ENCODE assay signal across 8 cellular contexts in the genomic region with DNA sequence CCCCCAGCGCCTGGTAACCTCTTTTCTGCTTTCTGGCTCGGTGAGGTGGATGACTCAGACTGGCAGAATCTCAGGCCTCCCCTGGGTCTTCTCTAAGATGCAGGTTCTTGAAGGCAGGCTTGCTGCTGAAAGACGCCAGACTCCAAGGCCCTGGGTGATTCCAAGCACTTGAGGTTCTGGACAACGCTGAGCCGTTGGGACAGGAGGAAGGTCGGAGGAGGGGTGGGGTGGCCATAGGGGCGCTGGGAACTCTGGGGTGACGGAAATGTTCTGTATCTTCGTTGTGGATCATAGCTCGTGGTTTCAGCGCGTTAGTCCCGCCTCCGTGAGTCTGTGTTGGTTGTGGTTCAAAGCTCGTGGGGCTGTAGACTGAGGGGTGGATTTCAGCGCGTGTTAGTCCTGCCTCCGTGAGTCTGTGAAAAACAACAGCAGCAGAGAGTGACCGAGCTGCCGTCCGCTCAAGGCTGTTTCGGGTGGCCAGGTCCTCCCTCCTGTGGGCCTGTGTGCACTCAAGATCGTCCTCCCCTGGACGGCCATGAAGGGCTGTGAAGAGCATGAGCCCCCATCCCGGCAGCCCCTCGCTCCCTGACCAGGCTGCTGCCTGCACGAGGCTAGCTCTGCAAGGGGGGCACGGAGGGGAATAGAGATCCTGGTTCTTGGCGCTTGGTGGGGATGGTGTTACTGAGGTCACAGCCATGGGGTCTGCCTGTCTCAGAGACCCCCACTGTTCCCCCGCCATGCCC. TPM values are rescaled to one million over a fixed set of nuclear protein-coding genes. Genes with fewer than 3 reads are reported as not detected.
DNase-seq lines count a peak whose midpoint lies in the region; ATAC-seq and TF ChIP-seq lines count a peak whose summit lies in the region.

No MANE protein-coding gene starts in this region.

- peak overlapping the region; percentile 77 for H3K18ac ChIP-seq in neuronal stem cell (ENCODE audit: low read length)

- peak overlapping the region; percentile 79 for H4K8ac ChIP-seq in neuronal stem cell (ENCODE audit: low read depth, low read length)

- no peak overlapping the region for H2BK12ac ChIP-seq in neuronal stem cell (ENCODE audit: low read length)

- no peak overlapping the region for H3K27ac Mint-ChIP-seq in activated naive CD4-positive, alpha-beta T cell treated with anti-CD3 and anti-CD28 coated beads, Interleukin-2, amount 50 U/mL, for 72 hours

- H3K27me3 ChIP-seq in DND-41 (ENCODE audit: insufficient read depth, low read length, poor library complexity) (peaks cover 2% of the 10 kb centered on the region), neuronal stem cell (ENCODE audit: control insufficient read depth in 3 of 3, insufficient read depth in 3 of 3, low read depth in 1 of 3, low read length in 3 of 3) (peaks cover 0 to 49% (median 0%) of the 10 kb centered on the region in 3 experiments)

- H3K9me3 Mint-ChIP-seq in activated naive CD4-positive, alpha-beta T cell treated with anti-CD3 and anti-CD28 coated beads, Interleukin-2, amount 50 U/mL, for 72 hours = peaks cover 6 to 7% of the 10 kb centered on the region in 2 donors

- no peak for TF ChIP-seq CTCF in DND-41 (IDR thresholded peaks at IDR 0.05; ENCODE audit: borderline replicate concordance, extremely low read depth, low read length, poor library complexity, severe bottlenecking)

- no peaks in the 10 kb centered on the region for H3K79me2 ChIP-seq in DND-41 (ENCODE audit: insufficient read depth, low read length)

- peak overlapping the region; percentile 82 for H3K23ac ChIP-seq in neuronal stem cell (ENCODE audit: low read depth, low read length, poor library complexity)

- peaks cover 10% of the 10 kb centered on the region in 2 donors for H3K36me3 Mint-ChIP-seq in activated naive CD4-positive, alpha-beta T cell treated with anti-CD3 and anti-CD28 coated beads, Interleukin-2, amount 50 U/mL, for 72 hours

- H3K4ac ChIP-seq in neuronal stem cell (ENCODE audit: low read length) = no peak overlapping the region

- peak overlapping the region; percentile 36 for H2AK5ac ChIP-seq in neuronal stem cell (ENCODE audit: low read depth, low read length)

- H3K9me3 ChIP-seq in DND-41 (ENCODE audit: insufficient read depth, low read length, severe bottlenecking) = peaks cover 6% of the 10 kb centered on the region
- H3K9me3 ChIP-seq in neuronal stem cell (replicated peaks in 1 of 2; ENCODE audit: control insufficient read depth in 2 of 2, insufficient read depth in 1 of 2, low read depth in 1 of 2, low read length in 2 of 2) = peaks cover 1 to 11% of the 10 kb centered on the region in 2 donors

- H3K27ac ChIP-seq in DND-41 (ENCODE audit: low read length) (no peak overlapping the region), neuronal stem cell (replicated peaks; ENCODE audit: low read length) (no peak overlapping the region)

- H2AFZ ChIP-seq in DND-41 (ENCODE audit: low read depth, low read length) (no peak overlapping the region), neuronal stem cell (ENCODE audit: low read length) (no peak overlapping the region)

- no peak overlapping the region for H3K9ac ChIP-seq in DND-41 (ENCODE audit: low read depth, low read length)
- no peak overlapping the region for H3K9ac ChIP-seq in neuronal stem cell (ENCODE audit: low read depth, low read length, poor library complexity)

- peak; percentile 64; the same call in 2 of the 3 replicates for ATAC-seq in DND-41 (ENCODE audit: insufficient read depth, low read depth)
- peak; percentile 54 to 64 for ATAC-seq in activated naive CD4-positive, alpha-beta T cell treated with anti-CD3 and anti-CD28 coated beads, Interleukin-2, amount 50 U/mL, for 72 hours
- ATAC-seq in GM19328 (IDR thresholded peaks at IDR 0.05; ENCODE audit: unreplicated experiment) = no peak
- ATAC-seq in GM18861 (IDR thresholded peaks at IDR 0.05; ENCODE audit: unreplicated experiment) = no peak
- ATAC-seq in HG03342 (IDR thresholded peaks at IDR 0.05; ENCODE audit: unreplicated experiment) = no peak

- H2BK120ac ChIP-seq in neuronal stem cell (ENCODE audit: low read depth, low read length) = no peak overlapping the region

- H3K14ac ChIP-seq in neuronal stem cell (ENCODE audit: low read length) = peak overlapping the region; percentile 66

- H2BK5ac ChIP-seq in neuronal stem cell (ENCODE audit: low read length) = no peak overlapping the region

- no peak overlapping the region for H4K91ac ChIP-seq in neuronal stem cell (ENCODE audit: low read depth, low read length, poor library complexity)

- H2BK15ac ChIP-seq in neuronal stem cell (ENCODE audit: low read length) = peak overlapping the region; percentile 81

- H4K20me1 ChIP-seq in DND-41 (ENCODE audit: insufficient read depth, low read length) = no peaks in the 10 kb centered on the region

- no peaks in the 10 kb centered on the region for H3K79me1 ChIP-seq in neuronal stem cell (ENCODE audit: low read depth, low read length)

- WGBS in neuronal stem cell (ENCODE audit: extremely low coverage in 2 of 2, insufficient read length in 2 of 2, insufficient replicate concordance in 1 of 2), 2 donors = no CpG with 5 or more reads among the region's 30 CpGs

- DNase-seq in DND-41 (peak; percentile 24), T-helper 22 cell (ENCODE audit: low read depth) (peak; percentile 26), neuronal stem cell (ENCODE audit: low spot score) (no peak), NCI-H1417 (lab: John Stamatoyannopoulos, UW) (no peak)
- DNase-seq in activated naive CD4-positive, alpha-beta T cell treated with anti-CD3 and anti-CD28 coated beads, Interleukin-2, amount 50 U/mL, for 72 hours (ENCODE audit: low spot score in 2 of 2) = no peak

- H3K4me2 ChIP-seq in DND-41 (ENCODE audit: insufficient read depth, low read length) (no peak overlapping the region), neuronal stem cell (ENCODE audit: insufficient read depth, low read length, poor library complexity, severe bottlenecking) (no peak overlapping the region)

- peaks cover 7% of the 10 kb centered on the region for H3K4me1 ChIP-seq in DND-41 (ENCODE audit: insufficient read depth, low read length)
- no peaks in the 10 kb centered on the region for H3K4me1 ChIP-seq in neuronal stem cell (ENCODE audit: control insufficient read depth in 2 of 2, insufficient read depth in 1 of 2, low read depth in 1 of 2, low read length in 2 of 2)

- H3K4me3 ChIP-seq in DND-41 (ENCODE audit: low read depth in 1 of 2, low read length in 2 of 2) (no peak overlapping the region), neuronal stem cell (ENCODE audit: low read length in 2 of 2) (no peak overlapping the region)

- no peaks in the 10 kb centered on the region for H3K36me3 ChIP-seq in DND-41 (ENCODE audit: insufficient read depth, low read length)
- no peaks in the 10 kb centered on the region for H3K36me3 ChIP-seq in neuronal stem cell (replicated peaks in 1 of 2; ENCODE audit: control insufficient read depth in 2 of 2, insufficient read depth in 2 of 2, low read length in 2 of 2)

RNA-seq across cellular contexts. Expression of a gene that starts 7.7 kb away (rescaled TPM):
- total RNA-seq in activated naive CD4-positive, alpha-beta T cell treated with anti-CD3 and anti-CD28 coated beads, Interleukin-2, amount 50 U/mL, for 72 hours = not detected
- polyA plus RNA-seq in neuronal stem cell (2013, experiment 1 of 2) = 0.28 TPM
- polyA plus RNA-seq in neuronal stem cell (2013, experiment 2 of 2) = 0.21 TPM

Comparison
In these comparisons a context has a peak if more than half of its experiments do, and no peak if none do; other contexts are left out.
1. ATAC-seq: peak in DND-41 (single experiment) and activated naive CD4-positive, alpha-beta T cell treated with anti-CD3 and anti-CD28 coated beads, Interleukin-2, amount 50 U/mL, for 72 hours (2 of 2); none in GM19328 (single experiment), GM18861 (single experiment) and HG03342 (single experiment).
2. DNase-seq: peak in DND-41 (single experiment) and T-helper 22 cell (single experiment); none in activated naive CD4-positive, alpha-beta T cell treated with anti-CD3 and anti-CD28 coated beads, Interleukin-2, amount 50 U/mL, for 72 hours (0 of 2), neuronal stem cell (single experiment) and NCI-H1417 (0 of 3).